In genomic region chr4:128470492-128471053, GRCh38 we compare ENCODE assay signal across 22 cellular contexts.
DNase-seq lines count a peak whose midpoint lies in the region; ATAC-seq, FAIRE-seq and TF ChIP-seq lines count a peak whose summit lies in the region.
"Had no signal": no experiment of that assay in that cellular context is flagged by ENCODE, and none has a peak within 500 bp of the region (broad histone marks: within the 10 kb centered on the region; RNA-seq: fewer than 3 reads in every experiment).

No MANE protein-coding gene starts in this region.

- H3K9me3 ChIP-seq in A549 (no peaks in the 10 kb centered on the region), Karpas-422 (ENCODE audit: low read length) (no peaks in the 10 kb centered on the region), fibroblast of lung (ENCODE audit: control insufficient read depth, insufficient read depth, low read depth, low read length) (no peaks in the 10 kb centered on the region), neuronal stem cell (replicated peaks in 1 of 2; ENCODE audit: control insufficient read depth in 2 of 2, insufficient read depth in 1 of 2, low read depth in 1 of 2, low read length in 2 of 2) (no peaks in the 10 kb centered on the region)
- H3K9me3 ChIP-seq: BLaER1 treated with 17β-estradiol and CSF1 and Interleukin-3, amounts not matched to agents 10 nM and 100 nM had no signal

- no peak overlapping the region for H3K14ac ChIP-seq in neuronal stem cell (ENCODE audit: low read length)

- DNase-seq in A549 (ENCODE audit: low read depth in 1 of 2, low spot score in 1 of 2) (no peak), Karpas-422 (no peak), fibroblast of lung (ENCODE audit: low read depth in 2 of 2) (no peak), neuronal stem cell (ENCODE audit: low spot score) (no peak), dorsolateral prefrontal cortex (no peak), NCI-H187 (lab: John Stamatoyannopoulos, UW) (no peak)
- DNase-seq in stimulated activated naive CD4-positive, alpha-beta T cell (lab: John Stamatoyannopoulos, UW): no peak
- DNase-seq: AML-193; CD4-positive, alpha-beta T cell; DMS53; H9; NCI-H1105; NCI-H146; NCI-H2029; NCI-H446 treated with DMSO at 0.1 percent for 48 hours; NCI-H526; RPMI8226; SHP77 had no signal

- H3K4ac ChIP-seq in neuronal stem cell (ENCODE audit: low read length): no peak overlapping the region

- no peak for FAIRE-seq in A549 (lab: Jason Lieb, UNC)
- FAIRE-seq: A204.1, GM18507 had no signal

- H2BK120ac ChIP-seq in neuronal stem cell (ENCODE audit: low read depth, low read length): no peak overlapping the region

- H3K36me3 ChIP-seq in Karpas-422 (ENCODE audit: insufficient read depth, low read length) (peaks cover 33% of the 10 kb centered on the region), fibroblast of lung (ENCODE audit: control insufficient read depth, insufficient read depth, low read length) (no peaks in the 10 kb centered on the region), neuronal stem cell (replicated peaks in 1 of 2; ENCODE audit: control insufficient read depth in 2 of 2, insufficient read depth in 2 of 2, low read length in 2 of 2) (no peaks in the 10 kb centered on the region)
- H3K36me3 ChIP-seq: BLaER1 treated with 17β-estradiol and CSF1 and Interleukin-3, amounts not matched to agents 10 nM and 100 nM had no signal

- peak overlapping the region in 1 of 2 experiments; percentile 45; a peak in 2 of 6 replicates for H3K27ac ChIP-seq in A549
- H3K27ac ChIP-seq in Karpas-422 (ENCODE audit: low read length): peak overlapping the region; percentile 66
- H3K27ac ChIP-seq in fibroblast of lung (ENCODE audit: insufficient read depth, low read length): no peak overlapping the region
- H3K27ac ChIP-seq in neuronal stem cell (replicated peaks; ENCODE audit: low read length): no peak overlapping the region
- H3K27ac ChIP-seq in dorsolateral prefrontal cortex: no peak overlapping the region
- H3K27ac ChIP-seq: BLaER1 treated with 17β-estradiol and CSF1 and Interleukin-3, amounts not matched to agents 10 nM and 100 nM had no signal

- no peak overlapping the region for H2BK12ac ChIP-seq in neuronal stem cell (ENCODE audit: low read length)

- H2BK5ac ChIP-seq in neuronal stem cell (ENCODE audit: low read length): no peak overlapping the region

- TF ChIP-seq POLR2A in A549 (IDR thresholded peaks at IDR 0.05; ENCODE audit: low read length): no peak

- no peak for TF ChIP-seq RAD21 in A549 (conservative IDR thresholded peaks at IDR 0.05 in 1 of 2, IDR thresholded peaks at IDR 0.05 in 1 of 2)

- H3K4me2 ChIP-seq in A549 (no peak overlapping the region), Karpas-422 (ENCODE audit: low read depth, low read length, poor library complexity, severe bottlenecking) (no peak overlapping the region), fibroblast of lung (ENCODE audit: extremely low read depth, insufficient read depth, low read length) (no peak overlapping the region), neuronal stem cell (ENCODE audit: insufficient read depth, low read length, poor library complexity, severe bottlenecking) (no peak overlapping the region)
- H3K4me2 ChIP-seq: GM23338 had no signal

- H3K79me2 ChIP-seq in Karpas-422 (ENCODE audit: low read length) (no peaks in the 10 kb centered on the region), fibroblast of lung (ENCODE audit: control insufficient read depth, insufficient read depth, low read length) (no peaks in the 10 kb centered on the region)

- no peak overlapping the region for H3K4me3 ChIP-seq in A549
- no peak overlapping the region for H3K4me3 ChIP-seq in Karpas-422 (ENCODE audit: low read length)
- H3K4me3 ChIP-seq in fibroblast of lung (replicated peaks in 1 of 4; ENCODE audit: control extremely low read depth in 1 of 4, insufficient read depth in 1 of 4, low read depth in 3 of 4, low read length in 4 of 4): no peak overlapping the region
- H3K4me3 ChIP-seq in neuronal stem cell (ENCODE audit: low read length in 2 of 2): no peak overlapping the region
- no peak overlapping the region for H3K4me3 ChIP-seq in dorsolateral prefrontal cortex
- H3K4me3 ChIP-seq: BLaER1 treated with 17β-estradiol and CSF1 and Interleukin-3, amounts not matched to agents 10 nM and 100 nM; GM23338 had no signal

- H3K27me3 ChIP-seq in Karpas-422 (ENCODE audit: low read length) (no peaks in the 10 kb centered on the region), fibroblast of lung (ENCODE audit: control insufficient read depth, insufficient read depth, low read length) (no peaks in the 10 kb centered on the region), neuronal stem cell (ENCODE audit: control insufficient read depth in 3 of 3, insufficient read depth in 3 of 3, low read depth in 1 of 3, low read length in 3 of 3) (no peaks in the 10 kb centered on the region), dorsolateral prefrontal cortex (no peaks in the 10 kb centered on the region)
- H3K27me3 ChIP-seq: BLaER1 treated with 17β-estradiol and CSF1 and Interleukin-3, amounts not matched to agents 10 nM and 100 nM had no signal

- H4K8ac ChIP-seq in neuronal stem cell (ENCODE audit: low read depth, low read length): no peak overlapping the region

- no peak overlapping the region for H2BK15ac ChIP-seq in neuronal stem cell (ENCODE audit: low read length)

- intact Hi-C loops in dorsolateral prefrontal cortex (cut with DNase I): no loop called here

- H4K91ac ChIP-seq in neuronal stem cell (ENCODE audit: low read depth, low read length, poor library complexity): no peak overlapping the region

- H3K18ac ChIP-seq in neuronal stem cell (ENCODE audit: low read length): no peak overlapping the region

- H2AFZ ChIP-seq in Karpas-422 (ENCODE audit: low read length) (no peak overlapping the region), fibroblast of lung (ENCODE audit: low read length) (peak overlapping the region; percentile 19), neuronal stem cell (ENCODE audit: low read length) (peak overlapping the region; percentile 24)
- H2AFZ ChIP-seq: GM23338 had no signal

- CTCF ChIA-PET in A549 (lab: Yijun Ruan, JAX): no interaction called here

- ATAC-seq in A549: no peak
- ATAC-seq: GM23338 had no signal

- TF ChIP-seq EP300 in A549 (IDR thresholded peaks at IDR 0.05): no peak

- no peak overlapping the region for H3K23ac ChIP-seq in neuronal stem cell (ENCODE audit: low read depth, low read length, poor library complexity)

- H3K79me1 ChIP-seq in neuronal stem cell (ENCODE audit: low read depth, low read length): no peaks in the 10 kb centered on the region

- H3K4me1 ChIP-seq in A549 (peaks cover 27% of the 10 kb centered on the region), Karpas-422 (ENCODE audit: low read length) (peaks cover 81% of the 10 kb centered on the region), fibroblast of lung (ENCODE audit: control insufficient read depth, extremely low read depth, insufficient read depth, low read length) (peaks cover 8% of the 10 kb centered on the region), neuronal stem cell (ENCODE audit: control insufficient read depth in 2 of 2, insufficient read depth in 1 of 2, low read depth in 1 of 2, low read length in 2 of 2) (no peaks in the 10 kb centered on the region)

- no peaks in the 10 kb centered on the region for H3K9me2 ChIP-seq in Karpas-422 (replicated peaks; ENCODE audit: insufficient read depth, low read length)

- POLR2A ChIA-PET in A549 (lab: Yijun Ruan, JAX): no interaction called here

- no peak overlapping the region for H2AK5ac ChIP-seq in neuronal stem cell (ENCODE audit: low read depth, low read length)

- no peak for TF ChIP-seq CTCF in A549 (IDR thresholded peaks at IDR 0.05)
- TF ChIP-seq CTCF in fibroblast of lung (conservative IDR thresholded peaks at IDR 0.05 in 1 of 2, IDR thresholded peaks at IDR 0.05 in 1 of 2; ENCODE audit: low read depth in 1 of 2, low read length in 2 of 2): no peak
- TF ChIP-seq CTCF in dorsolateral prefrontal cortex (IDR thresholded peaks at IDR 0.05 in 54 of 56, conservative IDR thresholded peaks at IDR 0.05 in 2 of 56; ENCODE audit: low read depth in 1 of 56, partially characterized antibody in 56 of 56): no peak

- 90% methylated on average over 5 of the region's 5 CpGs for WGBS in A549 (ENCODE audit: missing lambda C conversion rate)
- no CpG with 5 or more reads among the region's 5 CpGs for WGBS in neuronal stem cell (ENCODE audit: extremely low coverage in 2 of 2, insufficient read length in 2 of 2, insufficient replicate concordance in 1 of 2), 2 donors

- H4K20me1 ChIP-seq in Karpas-422 (ENCODE audit: insufficient read depth, low read depth, low read length): no peaks in the 10 kb centered on the region
- no peaks in the 10 kb centered on the region for H4K20me1 ChIP-seq in fibroblast of lung (ENCODE audit: control insufficient read depth, extremely low read depth, insufficient read depth, low read length)
- H4K20me1 ChIP-seq: BLaER1 treated with 17β-estradiol and CSF1 and Interleukin-3, amounts not matched to agents 10 nM and 100 nM had no signal

- H3K9ac ChIP-seq in Karpas-422 (ENCODE audit: low read length) (no peak overlapping the region), fibroblast of lung (ENCODE audit: insufficient read depth, low read length) (no peak overlapping the region), neuronal stem cell (ENCODE audit: low read depth, low read length, poor library complexity) (no peak overlapping the region)
- H3K9ac ChIP-seq: BLaER1 treated with 17β-estradiol and CSF1 and Interleukin-3, amounts not matched to agents 10 nM and 100 nM had no signal

TF ChIP-seq in A549, 52 proteins besides CTCF, POLR2A, EP300 and RAD21:
- TF ChIP-seq MAFK (IDR thresholded peaks at IDR 0.05; ENCODE audit: partially characterized antibody): peak; percentile 47
- TF ChIP-seq BHLHE40 (IDR thresholded peaks at IDR 0.05; ENCODE audit: low read depth, low read length): no peak
